10 cellular contexts compared by ENCODE assay signal in the genomic region with DNA sequence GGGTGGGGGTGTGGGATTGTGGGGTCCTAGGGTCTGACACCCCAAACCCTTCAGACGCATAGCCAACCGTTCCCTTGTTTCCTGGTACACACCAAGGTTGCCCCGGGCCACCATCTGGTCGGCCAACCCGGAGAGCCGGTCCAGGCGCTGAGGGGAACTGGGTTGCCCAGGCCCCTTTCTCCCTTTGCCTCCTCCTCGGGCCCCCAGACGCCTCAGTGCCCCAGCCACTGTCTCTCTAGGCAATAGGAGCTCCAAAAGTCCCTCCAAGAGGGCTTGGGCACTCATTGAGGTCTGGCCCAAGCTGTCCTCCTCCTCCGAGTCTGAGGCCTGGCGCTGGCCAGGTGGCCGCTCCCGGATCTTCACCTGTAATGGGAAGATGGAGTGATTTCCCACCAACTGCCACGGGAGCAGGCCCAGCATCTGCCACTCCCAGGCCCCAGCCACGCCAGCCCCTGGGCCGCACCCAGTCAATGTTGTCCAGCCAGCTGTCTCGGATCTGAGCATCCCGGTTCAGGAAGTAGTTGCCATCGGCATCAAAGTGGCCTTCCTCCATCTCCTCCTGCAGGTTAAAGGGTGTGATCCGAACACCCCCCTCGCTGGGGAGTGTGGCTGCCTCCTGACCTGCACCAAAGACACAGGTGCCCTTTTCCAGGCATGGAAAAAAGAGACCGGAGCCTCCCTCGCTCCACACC. TPM values are rescaled to one million over a fixed set of nuclear protein-coding genes. Genes with fewer than 3 reads are reported as not detected.
A peak's percentile ranks its signal among the peaks of the same experiment; 100 is the strongest.
DNase-seq lines count a peak whose midpoint lies in the region; ATAC-seq and TF ChIP-seq lines count a peak whose summit lies in the region.
"Had no signal": no experiment of that assay in that cellular context is flagged by ENCODE, and none has a peak within 500 bp of the region (broad histone marks: within the 10 kb centered on the region; RNA-seq: fewer than 3 reads in every experiment).

No MANE protein-coding gene starts in this region.

- H4K20me1 ChIP-seq in PC-9 (ENCODE audit: insufficient read depth) = peaks cover 6% of the 10 kb centered on the region

- peaks cover 12% of the 10 kb centered on the region for H3K4me1 Mint-ChIP-seq in Caco-2 (ENCODE audit: low read depth, unreplicated experiment)

- DNase-seq in Caco-2 = no peak
- no peak for DNase-seq in PC-9
- DNase-seq in epithelial cell of proximal tubule (ENCODE audit: low read depth) = no peak
- peak in 1 of 2 donors; percentile 41 for DNase-seq in psoas muscle
- no peak for DNase-seq in foreskin melanocyte
- DNase-seq in DMS153 treated with DMSO at 0.1 percent for 48 hours (lab: John Stamatoyannopoulos, UW; ENCODE audit: unreplicated experiment) = no peak
- no peak for DNase-seq in NCI-H82 treated with DMSO at 0.1 percent for 48 hours (lab: John Stamatoyannopoulos, UW; ENCODE audit: unreplicated experiment)
- DNase-seq: stimulated activated CD4-positive, alpha-beta T cell treated with anti-CD3 and anti-CD28 coated beads, Interleukin-12 subunit alpha, Interleukin-12 subunit beta, amount 100 ng/mL, for 4 hours had no signal

- no peaks in the 10 kb centered on the region for H3K9me3 Mint-ChIP-seq in Caco-2 (ENCODE audit: unreplicated experiment)

- no peak overlapping the region for H3K27ac ChIP-seq in PC-9
- peak overlapping the region; percentile 97 for H3K27ac ChIP-seq in psoas muscle

- H3K4me3 Mint-ChIP-seq in Caco-2 (ENCODE audit: unreplicated experiment) = peak overlapping the region; percentile 94

- H3K27me3 Mint-ChIP-seq in Caco-2 (ENCODE audit: insufficient read depth, unreplicated experiment) = no peaks in the 10 kb centered on the region

- H3K27me3 ChIP-seq in Caco-2 (replicated peaks; ENCODE audit: control insufficient read depth, insufficient read depth, low read length) (no peaks in the 10 kb centered on the region), PC-9 (ENCODE audit: insufficient read depth, low read depth) (no peaks in the 10 kb centered on the region), psoas muscle (ENCODE audit: insufficient read depth in 3 of 3, low read length in 2 of 3) (no peaks in the 10 kb centered on the region)

- intact Hi-C loops in Caco-2 (cut with micrococcal nuclease; ENCODE audit: unreplicated experiment) (loop anchor here (2.0 kb wide), 1 partner anchor 19 kb away; no protein-coding TSS in a partner anchor), PC-9 (cut with micrococcal nuclease; ENCODE audit: unreplicated experiment) (loop anchor here (2.0 kb wide), 2 partner anchors 55 to 289 kb away; a partner anchor contains a TSS), psoas muscle (cut with DNase I) (no loop called here)

- ATAC-seq in psoas muscle (no peak), HG02852 (IDR thresholded peaks at IDR 0.05; ENCODE audit: unreplicated experiment) (no peak)

- H2AFZ ChIP-seq in PC-9 = no peak overlapping the region

- peaks cover 22% of the 10 kb centered on the region for H3K79me2 ChIP-seq in PC-9 (ENCODE audit: low read depth)

- CTCF ChIA-PET in Caco-2 (lab: Charles Lee) (interaction anchor here (0.8 to 1.1 kb wide), 3 partner anchors 17 to 56 kb away, joined by 3 to 4 read pairs (median 3); no protein-coding TSS in a partner anchor), PC-9 (lab: Charles Lee) (interaction anchor here (0.6 to 0.7 kb wide), 2 partner anchors 17 to 76 kb away, joined by 3 read pairs; a partner anchor contains a TSS)

- no peak for TF ChIP-seq CTCF in Caco-2 (IDR thresholded peaks at IDR 0.05; ENCODE audit: insufficient read depth in 1 of 2, low read depth in 1 of 2, low read length in 1 of 2, severe bottlenecking in 1 of 2, unreplicated experiment in 1 of 2)
- TF ChIP-seq CTCF in PC-9 (conservative IDR thresholded peaks at IDR 0.05) = no peak
- no peak for TF ChIP-seq CTCF in epithelial cell of proximal tubule (conservative IDR thresholded peaks at IDR 0.05; ENCODE audit: low read depth, low read length)
- TF ChIP-seq CTCF in psoas muscle (IDR thresholded peaks at IDR 0.05) = no peak

- peak overlapping the region; percentile 99 for H3K27ac Mint-ChIP-seq in Caco-2 (ENCODE audit: unreplicated experiment)

- peaks cover 71% of the 10 kb centered on the region for H3K36me3 Mint-ChIP-seq in Caco-2 (ENCODE audit: insufficient read depth, unreplicated experiment)

- POLR2A ChIA-PET in Caco-2 (lab: Charles Lee) (interaction anchor here (0.5 to 2.3 kb wide), 4 partner anchors 18 to 257 kb away, joined by 3 to 30 read pairs (median 5); a partner anchor contains a TSS), PC-9 (lab: Charles Lee; ENCODE audit: unreplicated experiment) (interaction anchor here (0.7 kb wide), 1 partner anchor 196 kb away, joined by 6 read pairs; no protein-coding TSS in a partner anchor)

- H3K4me3 ChIP-seq in Caco-2 (ENCODE audit: low read depth, low read length) (no peak overlapping the region; the same call in none of the 2 replicates), PC-9 (peak overlapping the region; percentile 99), epithelial cell of proximal tubule (ENCODE audit: low read depth, low read length) (peak overlapping the region; percentile 85), psoas muscle (peak overlapping the region; percentile 89)

- H3K9me3 ChIP-seq in Caco-2 (no peaks in the 10 kb centered on the region), PC-9 (ENCODE audit: insufficient read depth, low read depth) (no peaks in the 10 kb centered on the region), psoas muscle (no peaks in the 10 kb centered on the region)

- H3K36me3 ChIP-seq in Caco-2 (ENCODE audit: control insufficient read depth, insufficient read depth, low read length) = peaks cover 3% of the 10 kb centered on the region; the same call in 1 of the 2 replicates
- H3K36me3 ChIP-seq in PC-9 (ENCODE audit: low read depth) = peaks cover 13% of the 10 kb centered on the region; the same call in 1 of the 2 replicates
- H3K36me3 ChIP-seq in psoas muscle (ENCODE audit: insufficient read depth in 1 of 2, low read depth in 1 of 2) = peaks cover 0 to 61% of the 10 kb centered on the region in 2 donors

- H3K4me2 ChIP-seq in PC-9 = peak overlapping the region; percentile 83

- 85 to 87% (median 85%) methylated on average over 23 of the region's 23 CpGs for WGBS in psoas muscle, 3 donors

- H3F3A ChIP-seq in PC-9 (ENCODE audit: insufficient read depth, low read depth) = peaks cover 46% of the 10 kb centered on the region

- BruUV-seq in Caco-2 (replicated peaks; lab: Mats Ljungman, UMichigan) (no TSS peak), PC-9 (replicated peaks; lab: Mats Ljungman, UMichigan) (no TSS peak)

- H3K9me2 ChIP-seq in PC-9 (ENCODE audit: insufficient read depth) = no peaks in the 10 kb centered on the region

- peaks cover 5% of the 10 kb centered on the region; the same call in 1 of the 2 replicates for H3K4me1 ChIP-seq in Caco-2
- H3K4me1 ChIP-seq in PC-9 (replicated peaks; ENCODE audit: insufficient read depth) = peaks cover 19% of the 10 kb centered on the region
- peaks cover 44% of the 10 kb centered on the region for H3K4me1 ChIP-seq in psoas muscle

RNA-seq across cellular contexts. Expression of a gene that starts 1.5 kb away (rescaled TPM):
- 50.1 and 51.8 TPM in 2 replicates for total RNA-seq in Caco-2 (2022)
- total RNA-seq in PC-9 (2021) = 84.6 TPM in 2 replicates
- 68.9 and 75.2 TPM in 2 replicates for total RNA-seq in epithelial cell of proximal tubule
- total RNA-seq in psoas muscle = 10 to 100 TPM; 38.9 to 65.0 (median 49.6) TPM
- polyA plus RNA-seq in psoas muscle = 10 to 100 TPM; 31.0 to 61.8 (median 55.6) TPM

RNA-seq across cellular contexts. Expression of a gene that starts 16.7 kb away (rescaled TPM):
- total RNA-seq in Caco-2 (2022) (36.9 and 40.5 TPM in 2 replicates), PC-9 (2021) (85.0 and 90.8 TPM in 2 replicates), epithelial cell of proximal tubule (51.8 and 53.6 TPM in 2 replicates), psoas muscle (10 to 100 TPM; 30.1 to 50.0 (median 34.1) TPM)
- polyA plus RNA-seq in psoas muscle = 10 to 100 TPM; 24.5 to 45.0 (median 26.4) TPM

RNA-seq across cellular contexts. Expression of a gene that starts 21.0 kb away (rescaled TPM):
- 2.7 and 2.9 TPM in 2 replicates for total RNA-seq in Caco-2 (2022)
- total RNA-seq in PC-9 (2021) = 1.4 and 2.6 TPM in 2 replicates
- total RNA-seq in epithelial cell of proximal tubule = not detected in 2 replicates
- total RNA-seq in psoas muscle = 1,000 to 10,000 TPM; 1,414 to 6,743 (median 2,777) TPM
- 1,000 to 10,000 TPM in 2 of 3 donors, 100 to 1,000 TPM in 1; 636 to 4,264 (median 2,548) TPM for polyA plus RNA-seq in psoas muscle
- total RNA-seq: SK-MEL-5 had no signal

RNA-seq across cellular contexts. Expression of a gene that starts 28.8 kb away (rescaled TPM):
- 0.21 and 0.34 TPM in 2 replicates for total RNA-seq in Caco-2 (2022)
- total RNA-seq in PC-9 (2021) = 6.7 and 7.6 TPM in 2 replicates
- total RNA-seq in epithelial cell of proximal tubule = 0.23 TPM in 1 of 2 replicates, not detected in the other
- 1 to 10 TPM in 2 of 4 donors, under 1 TPM in 2; 0.34 to 1.8 (median 0.90) TPM for total RNA-seq in psoas muscle
- under 1 TPM; 0.22 to 0.51 (median 0.28) TPM for polyA plus RNA-seq in psoas muscle
- total RNA-seq: SK-MEL-5 had no signal

RNA-seq across cellular contexts. Expression of a gene that starts 41.6 kb away (rescaled TPM):
- total RNA-seq in Caco-2 (2022) = 12.8 and 13.4 TPM in 2 replicates
- total RNA-seq in PC-9 (2021) = 20.1 and 25.9 TPM in 2 replicates
- total RNA-seq in epithelial cell of proximal tubule = 12.6 and 15.6 TPM in 2 replicates
- 1 to 10 TPM; 2.8 to 7.8 (median 5.6) TPM for total RNA-seq in psoas muscle
- 1 to 10 TPM; 2.3 to 7.4 (median 3.2) TPM for polyA plus RNA-seq in psoas muscle

Comparison
In these comparisons a context has a peak if more than half of its experiments do, and no peak if none do; other contexts are left out.
1. RNA of a gene that starts 21.0 kb away (total RNA-seq): 1,414 to 6,743 TPM in psoas muscle; 2.7 to 2.9 TPM in Caco-2, 1.4 to 2.6 TPM in PC-9 and not detected in epithelial cell of proximal tubule; every median in the first group is over 100 times any median in the second.
2. intact Hi-C loops: an anchor here in Caco-2 (2.0 kb wide) and PC-9 (2.0 kb wide); none called in psoas muscle.